ENCODE assay signal across 6 cellular contexts in genomic region chr6:41073968-41074691, GRCh38. TPM values are rescaled to one million over a fixed set of nuclear protein-coding genes. Genes with fewer than 3 reads are reported as not detected.
DNase-seq lines count a peak whose midpoint lies in the region; ATAC-seq lines count a peak whose summit lies in the region.

No MANE protein-coding gene starts in this region.

- H3K27me3 Mint-ChIP-seq in activated naive CD8-positive, alpha-beta T cell treated with anti-CD3 and anti-CD28 coated beads for 36 hours = no peaks in the 10 kb centered on the region

- peak overlapping the region; percentile 98 for H3K4me3 ChIP-seq in mesodermal cell (ENCODE audit: extremely low read depth, insufficient read depth, low read length, poor library complexity, severe bottlenecking)

- DNase-seq in NCI-H510A treated with DMSO at 0.1 percent for 48 hours (lab: John Stamatoyannopoulos, UW) = peak; percentile 55
- DNase-seq in NCI-H510A (lab: John Stamatoyannopoulos, UW) = no peak
- DNase-seq in activated naive CD8-positive, alpha-beta T cell treated with anti-CD3 and anti-CD28 coated beads for 36 hours = no peak

- WGBS in mesodermal cell (ENCODE audit: insufficient coverage in 2 of 2), 2 experiments = 10 to 11% methylated on average over 8 to 10 of the region's 11 CpGs

- no peaks in the 10 kb centered on the region for H3K9me3 ChIP-seq in mesodermal cell (ENCODE audit: control insufficient read depth, low read length)

- ATAC-seq in HG03097 (IDR thresholded peaks at IDR 0.05; ENCODE audit: low FRiP score, unreplicated experiment) = no peak
- no peak for ATAC-seq in GM21447 (IDR thresholded peaks at IDR 0.05; ENCODE audit: unreplicated experiment)

- H3K4me3 Mint-ChIP-seq in activated naive CD8-positive, alpha-beta T cell treated with anti-CD3 and anti-CD28 coated beads for 36 hours = peak overlapping the region; percentile 94

- H3K36me3 Mint-ChIP-seq in activated naive CD8-positive, alpha-beta T cell treated with anti-CD3 and anti-CD28 coated beads for 36 hours = peaks cover 23% of the 10 kb centered on the region

- peak overlapping the region; percentile 92 for H3K27ac Mint-ChIP-seq in activated naive CD8-positive, alpha-beta T cell treated with anti-CD3 and anti-CD28 coated beads for 36 hours

- H3K27ac ChIP-seq in mesodermal cell (ENCODE audit: low read depth, low read length, severe bottlenecking) = peak overlapping the region; percentile 99

- H3K4me1 Mint-ChIP-seq in activated naive CD8-positive, alpha-beta T cell treated with anti-CD3 and anti-CD28 coated beads for 36 hours = peaks cover 53% of the 10 kb centered on the region

- peaks cover 19% of the 10 kb centered on the region for H3K4me1 ChIP-seq in mesodermal cell (ENCODE audit: control insufficient read depth, insufficient read depth, low read length, poor library complexity, severe bottlenecking)

- no peaks in the 10 kb centered on the region for H3K9me3 Mint-ChIP-seq in activated naive CD8-positive, alpha-beta T cell treated with anti-CD3 and anti-CD28 coated beads for 36 hours

- peaks cover 20% of the 10 kb centered on the region for H3K36me3 ChIP-seq in mesodermal cell (ENCODE audit: control insufficient read depth, insufficient read depth, low read length)

RNA-seq across cellular contexts. Expression of gene NFYA, which starts 1.4 kb away (rescaled TPM):
- 10 to 100 TPM; 24.5 to 25.4 TPM for total RNA-seq in activated naive CD8-positive, alpha-beta T cell treated with anti-CD3 and anti-CD28 coated beads for 36 hours
- polyA plus RNA-seq in mesodermal cell (2013, experiment 1 of 2) = 44.2 TPM
- 38.6 TPM for polyA plus RNA-seq in mesodermal cell (2013, experiment 2 of 2)

RNA-seq across cellular contexts. Expression of gene OARD1, which starts 2.0 kb away (rescaled TPM):
- 10 to 100 TPM; 43.7 to 44.2 TPM for total RNA-seq in activated naive CD8-positive, alpha-beta T cell treated with anti-CD3 and anti-CD28 coated beads for 36 hours
- polyA plus RNA-seq in mesodermal cell (2013, experiment 1 of 2) = 30.2 TPM
- polyA plus RNA-seq in mesodermal cell (2013, experiment 2 of 2) = 34.0 TPM

RNA-seq across cellular contexts. Expression of gene APOBEC2, which starts 21.1 kb away (rescaled TPM):
- total RNA-seq in activated naive CD8-positive, alpha-beta T cell treated with anti-CD3 and anti-CD28 coated beads for 36 hours = not detected
- polyA plus RNA-seq in mesodermal cell (2013, experiment 1 of 2) = not detected
- not detected for polyA plus RNA-seq in mesodermal cell (2013, experiment 2 of 2)

RNA-seq across cellular contexts. Expression of gene TSPO2, which starts 31.9 kb away (rescaled TPM):
- not detected for total RNA-seq in activated naive CD8-positive, alpha-beta T cell treated with anti-CD3 and anti-CD28 coated beads for 36 hours
- polyA plus RNA-seq in mesodermal cell (2013, experiment 1 of 2) = not detected
- polyA plus RNA-seq in mesodermal cell (2013, experiment 2 of 2) = not detected

RNA-seq across cellular contexts. Expression of gene UNC5CL, which starts 35.1 kb away (rescaled TPM):
- 1 to 10 TPM; 1.3 to 1.7 TPM for total RNA-seq in activated naive CD8-positive, alpha-beta T cell treated with anti-CD3 and anti-CD28 coated beads for 36 hours
- 1.6 TPM for polyA plus RNA-seq in mesodermal cell (2013, experiment 1 of 2)
- polyA plus RNA-seq in mesodermal cell (2013, experiment 2 of 2) = 2.0 TPM
